20 cellular contexts compared by ENCODE assay signal in genomic region chr5:40430112-40430725, GRCh38.
DNase-seq lines count a peak whose midpoint lies in the region; ATAC-seq and TF ChIP-seq lines count a peak whose summit lies in the region.
"Had no signal": no experiment of that assay in that cellular context is flagged by ENCODE, and none has a peak within 500 bp of the region (broad histone marks: within the 10 kb centered on the region; RNA-seq: fewer than 3 reads in every experiment).

No MANE protein-coding gene starts in this region.

- H3K27me3 Mint-ChIP-seq in Caco-2 (ENCODE audit: insufficient read depth, unreplicated experiment) = no peaks in the 10 kb centered on the region
- H3K27me3 Mint-ChIP-seq: activated B cell treated with CpG ODN at 0.5 μM for 24 hours had no signal

- peaks cover 54% of the 10 kb centered on the region for H3K4me1 Mint-ChIP-seq in stimulated activated effector memory CD8-positive, alpha-beta T cell treated with anti-CD3 and anti-CD28 coated beads, Interleukin-12 subunit alpha, Interleukin-12 subunit beta, amount 100 ng/mL, for 72 hours
- no peaks in the 10 kb centered on the region for H3K4me1 Mint-ChIP-seq in Caco-2 (ENCODE audit: low read depth, unreplicated experiment)

- H3K4me3 Mint-ChIP-seq in stimulated activated effector memory CD8-positive, alpha-beta T cell treated with anti-CD3 and anti-CD28 coated beads, Interleukin-12 subunit alpha, Interleukin-12 subunit beta, amount 100 ng/mL, for 72 hours = peak overlapping the region; percentile 26
- no peak overlapping the region for H3K4me3 Mint-ChIP-seq in Caco-2 (ENCODE audit: unreplicated experiment)
- H3K4me3 Mint-ChIP-seq: activated B cell treated with CpG ODN at 0.5 μM for 24 hours, HFFc6 had no signal

- H3K27ac ChIP-seq in SJCRH30 = peak overlapping the region; percentile 90
- peak overlapping the region; percentile 72 for H3K27ac ChIP-seq in epithelial cell of prostate
- H3K27ac ChIP-seq: sigmoid colon had no signal

- H3K4me1 ChIP-seq in SJCRH30 (peaks cover 47% of the 10 kb centered on the region), Caco-2 (no peaks in the 10 kb centered on the region)
- H3K4me1 ChIP-seq: sigmoid colon had no signal

- H3K36me3 ChIP-seq in SJCRH30 (no peaks in the 10 kb centered on the region), Caco-2 (ENCODE audit: control insufficient read depth, insufficient read depth, low read length) (no peaks in the 10 kb centered on the region)
- H3K36me3 ChIP-seq: heart right ventricle, Peyer's patch, sigmoid colon had no signal

- H3K9me3 Mint-ChIP-seq in activated naive CD4-positive, alpha-beta T cell treated with anti-CD3 and anti-CD28 coated beads, Interleukin-2, amount 50 U/mL, for 72 hours = peaks cover 21 to 22% of the 10 kb centered on the region in 2 donors
- H3K9me3 Mint-ChIP-seq in stimulated activated effector memory CD8-positive, alpha-beta T cell treated with anti-CD3 and anti-CD28 coated beads, Interleukin-12 subunit alpha, Interleukin-12 subunit beta, amount 100 ng/mL, for 72 hours = peaks cover 3% of the 10 kb centered on the region
- H3K9me3 Mint-ChIP-seq in Caco-2 (ENCODE audit: unreplicated experiment) = peaks cover 13% of the 10 kb centered on the region
- H3K9me3 Mint-ChIP-seq: activated B cell treated with CpG ODN at 0.5 μM for 24 hours, HFFc6 had no signal

- peak in 1 of 2 donors; percentile 46 for ATAC-seq in activated naive CD4-positive, alpha-beta T cell treated with anti-CD3 and anti-CD28 coated beads, Interleukin-2, amount 50 U/mL, for 72 hours
- ATAC-seq in stimulated activated effector memory CD8-positive, alpha-beta T cell treated with anti-CD3 and anti-CD28 coated beads, Interleukin-12 subunit alpha, Interleukin-12 subunit beta, amount 100 ng/mL, for 72 hours = no peak
- no peak for ATAC-seq in GM21447 (IDR thresholded peaks at IDR 0.05; ENCODE audit: unreplicated experiment)

- H3K9me3 ChIP-seq in SJCRH30 (replicated peaks) = no peaks in the 10 kb centered on the region; the same call in 1 of the 2 replicates
- H3K9me3 ChIP-seq in Caco-2 = no peaks in the 10 kb centered on the region
- H3K9me3 ChIP-seq: Peyer's patch, sigmoid colon had no signal

- TF ChIP-seq CTCF in Caco-2 (IDR thresholded peaks at IDR 0.05; ENCODE audit: insufficient read depth in 1 of 2, low read depth in 1 of 2, low read length in 1 of 2, severe bottlenecking in 1 of 2, unreplicated experiment in 1 of 2) = no peak

- H3K36me3 Mint-ChIP-seq in activated naive CD4-positive, alpha-beta T cell treated with anti-CD3 and anti-CD28 coated beads, Interleukin-2, amount 50 U/mL, for 72 hours = peaks cover 15 to 31% of the 10 kb centered on the region in 2 donors
- H3K36me3 Mint-ChIP-seq in stimulated activated effector memory CD8-positive, alpha-beta T cell treated with anti-CD3 and anti-CD28 coated beads, Interleukin-12 subunit alpha, Interleukin-12 subunit beta, amount 100 ng/mL, for 72 hours = no peaks in the 10 kb centered on the region
- no peaks in the 10 kb centered on the region for H3K36me3 Mint-ChIP-seq in Caco-2 (ENCODE audit: insufficient read depth, unreplicated experiment)

- H3K27me3 ChIP-seq in SJCRH30 (no peaks in the 10 kb centered on the region), Caco-2 (replicated peaks; ENCODE audit: control insufficient read depth, insufficient read depth, low read length) (no peaks in the 10 kb centered on the region)
- H3K27me3 ChIP-seq: heart right ventricle, Peyer's patch, sigmoid colon had no signal

- CTCF ChIA-PET in Caco-2 (lab: Charles Lee) = no interaction called here

- DNase-seq in activated naive CD4-positive, alpha-beta T cell treated with anti-CD3 and anti-CD28 coated beads, Interleukin-2, amount 50 U/mL, for 72 hours (ENCODE audit: low spot score in 2 of 2) = no peak
- no peak for DNase-seq in activated naive CD4-positive, alpha-beta T cell (lab: John Stamatoyannopoulos, UW)
- peak; percentile 87 to 95 for DNase-seq in SJCRH30
- no peak for DNase-seq in epithelial cell of prostate (ENCODE audit: low read depth, low spot score)
- no peak for DNase-seq in stimulated activated effector memory CD8-positive, alpha-beta T cell treated with anti-CD3 and anti-CD28 coated beads, Interleukin-12 subunit alpha, Interleukin-12 subunit beta, amount 100 ng/mL, for 72 hours (ENCODE audit: low spot score in 2 of 2)
- no peak for DNase-seq in Caco-2
- no peak for DNase-seq in D341Med (ENCODE audit: low spot score)
- DNase-seq: activated B cell treated with CpG ODN at 0.5 μM for 24 hours; amniotic stem cell; caudate nucleus; GDM1; HFFc6; islet precursor cell; NCI-H1436 treated with DMSO at 0.1 percent for 48 hours; NCI-H82; sigmoid colon; stimulated activated CD4-positive, alpha-beta T cell treated with anti-CD3 and anti-CD28 coated beads, Interleukin-2, amount 100 ng/mL, for 48 hours had no signal

- peak overlapping the region; percentile 7 to 87 for H3K27ac Mint-ChIP-seq in activated naive CD4-positive, alpha-beta T cell treated with anti-CD3 and anti-CD28 coated beads, Interleukin-2, amount 50 U/mL, for 72 hours
- peak overlapping the region; percentile 75 for H3K27ac Mint-ChIP-seq in stimulated activated effector memory CD8-positive, alpha-beta T cell treated with anti-CD3 and anti-CD28 coated beads, Interleukin-12 subunit alpha, Interleukin-12 subunit beta, amount 100 ng/mL, for 72 hours
- H3K27ac Mint-ChIP-seq in Caco-2 (ENCODE audit: unreplicated experiment) = no peak overlapping the region
- H3K27ac Mint-ChIP-seq: activated B cell treated with CpG ODN at 0.5 μM for 24 hours, HFFc6 had no signal

- intact Hi-C loops in Caco-2 (cut with micrococcal nuclease; ENCODE audit: unreplicated experiment) = no loop called here

- POLR2A ChIA-PET in Caco-2 (lab: Charles Lee) = no interaction called here

- H3K4me3 ChIP-seq in SJCRH30 (no peak overlapping the region), Caco-2 (ENCODE audit: low read depth, low read length) (no peak overlapping the region)
- H3K4me3 ChIP-seq: heart right ventricle, Peyer's patch, sigmoid colon had no signal

- no TSS peak for BruUV-seq in Caco-2 (replicated peaks; lab: Mats Ljungman, UMichigan)

Comparison
In these comparisons a context has a peak if more than half of its experiments do, and no peak if none do; other contexts are left out.
1. DNase-seq: peak in SJCRH30 (2 of 2); none in activated naive CD4-positive, alpha-beta T cell treated with anti-CD3 and anti-CD28 coated beads, Interleukin-2, amount 50 U/mL, for 72 hours (0 of 2), activated naive CD4-positive, alpha-beta T cell (0 of 4), epithelial cell of prostate (single experiment), stimulated activated effector memory CD8-positive, alpha-beta T cell treated with anti-CD3 and anti-CD28 coated beads, Interleukin-12 subunit alpha, Interleukin-12 subunit beta, amount 100 ng/mL, for 72 hours (0 of 2), Caco-2 (0 of 2) and D341Med (single experiment).